In genomic region chr10:88992945-88993537, GRCh38 we compare ENCODE assay signal across 9 cellular contexts. TPM values are rescaled to one million over a fixed set of nuclear protein-coding genes. Genes with fewer than 3 reads are reported as not detected.
DNase-seq lines count a peak whose midpoint lies in the region; ATAC-seq, FAIRE-seq and TF ChIP-seq lines count a peak whose summit lies in the region.
"Had no signal": no experiment of that assay in that cellular context is flagged by ENCODE, and none has a peak within 500 bp of the region (broad histone marks: within the 10 kb centered on the region; RNA-seq: fewer than 3 reads in every experiment).

No MANE protein-coding gene starts in this region.

- peaks cover 5% of the 10 kb centered on the region for H3K27me3 Mint-ChIP-seq in activated naive CD4-positive, alpha-beta T cell treated with anti-CD3 and anti-CD28 coated beads, Interleukin-2, amount 10 ng/mL, durations not matched to agents 7 days and 5 days

- in situ Hi-C loops in transverse colon (cut with MboI; ENCODE audit: low pct_ligation_motif_present in 1 of 4, low pct_unique_long_range_greater_than_20kb in 1 of 4, low sequenced_read_pairs in 3 of 4) = no loop called here

- peaks cover 37% of the 10 kb centered on the region for H3K4me1 ChIP-seq in keratinocyte (ENCODE audit: control insufficient read depth, extremely low read depth, insufficient read depth, low read length)
- H3K4me1 ChIP-seq in transverse colon = peaks cover 12 to 75% (median 49%) of the 10 kb centered on the region in 4 donors

- H3K36me3 Mint-ChIP-seq in activated naive CD4-positive, alpha-beta T cell treated with anti-CD3 and anti-CD28 coated beads, Interleukin-2, amount 10 ng/mL, durations not matched to agents 7 days and 5 days = peaks cover 36% of the 10 kb centered on the region

- H3K4me1 Mint-ChIP-seq in activated naive CD4-positive, alpha-beta T cell treated with anti-CD3 and anti-CD28 coated beads, Interleukin-2, amount 10 ng/mL, durations not matched to agents 7 days and 5 days = peaks cover 79% of the 10 kb centered on the region

- H3K9me3 Mint-ChIP-seq in activated naive CD4-positive, alpha-beta T cell treated with anti-CD3 and anti-CD28 coated beads, Interleukin-2, amount 10 ng/mL, durations not matched to agents 7 days and 5 days = peaks cover under 1% of the 10 kb centered on the region

- no peak for FAIRE-seq in keratinocyte (lab: Jason Lieb, UNC)

- H3K27ac Mint-ChIP-seq in activated naive CD4-positive, alpha-beta T cell treated with anti-CD3 and anti-CD28 coated beads, Interleukin-2, amount 10 ng/mL, durations not matched to agents 7 days and 5 days = peak overlapping the region; percentile 63

- H3K36me3 ChIP-seq in keratinocyte (ENCODE audit: control insufficient read depth in 2 of 2, extremely low read depth in 1 of 2, insufficient read depth in 2 of 2, low read length in 2 of 2) (no peaks in the 10 kb centered on the region), transverse colon (no peaks in the 10 kb centered on the region)

- no peak overlapping the region for H2AFZ ChIP-seq in keratinocyte (ENCODE audit: control insufficient read depth, low read length)

- no peak for TF ChIP-seq EP300 in transverse colon (IDR thresholded peaks at IDR 0.05; ENCODE audit: low read depth)

- whole genome bisulfite sequencing in transverse colon (ENCODE audit: low coverage in 1 of 2), 2 donors = 28 to 39% methylated on average over 2 to 3 of the region's 3 CpGs

- H3K9me3 ChIP-seq in keratinocyte (ENCODE audit: control insufficient read depth, low read depth, low read length) (no peaks in the 10 kb centered on the region), transverse colon (no peaks in the 10 kb centered on the region)

- peak overlapping the region; percentile 64 to 96 (median 89) for H3K4me3 ChIP-seq in keratinocyte (ENCODE audit: control insufficient read depth in 2 of 3, extremely low read depth in 1 of 3, insufficient read depth in 2 of 3, low read depth in 1 of 3, low read length in 3 of 3)
- H3K4me3 ChIP-seq in transverse colon = peak overlapping the region in 3 of 4 donors; percentile 54 to 89 (median 65)

- intact Hi-C loops in transverse colon (cut with DNase I; ENCODE audit: low total_unique reads) = loop anchor here (10.0 kb wide), 2 partner anchors 158 to 302 kb away; no protein-coding TSS in a partner anchor

- H3K4me3 Mint-ChIP-seq in activated naive CD4-positive, alpha-beta T cell treated with anti-CD3 and anti-CD28 coated beads, Interleukin-2, amount 10 ng/mL, durations not matched to agents 7 days and 5 days = peak overlapping the region; percentile 64

- peaks cover 52% of the 10 kb centered on the region for H3K79me2 ChIP-seq in keratinocyte (ENCODE audit: control insufficient read depth, insufficient read depth, low read length)

- TF ChIP-seq POLR2A in transverse colon (IDR thresholded peaks at IDR 0.05) = no peak

- H4K20me1 ChIP-seq in keratinocyte (ENCODE audit: control insufficient read depth, extremely low read depth, insufficient read depth, low read length) = no peaks in the 10 kb centered on the region

- TF ChIP-seq CTCF in keratinocyte (optimal IDR thresholded peaks at IDR 0.05 in 1 of 3, IDR thresholded peaks at IDR 0.05 in 1 of 3, conservative IDR thresholded peaks at IDR 0.05 in 1 of 3; ENCODE audit: extremely low read depth in 1 of 3, insufficient read depth in 2 of 3, low read length in 3 of 3) (no peak), transverse colon (IDR thresholded peaks at IDR 0.05) (no peak)

- dilution Hi-C loops in keratinocyte (cut with MboI; ENCODE audit: extremely low pct_ligation_motif_present, low sequenced_read_pairs) = no loop called here

- no peak for ATAC-seq in GM18861 (IDR thresholded peaks at IDR 0.05; ENCODE audit: unreplicated experiment)

- H3K27ac ChIP-seq in keratinocyte (ENCODE audit: control insufficient read depth, insufficient read depth, low read length) (peak overlapping the region; percentile 98), transverse colon (peak overlapping the region; percentile 91 to 97 (median 96))

- H3K9me1 ChIP-seq in keratinocyte (ENCODE audit: control insufficient read depth, extremely low read depth, insufficient read depth, low read length) = no peaks in the 10 kb centered on the region

- H3K27me3 ChIP-seq in keratinocyte (ENCODE audit: control insufficient read depth, extremely low read depth, insufficient read depth, low read length) (no peaks in the 10 kb centered on the region), transverse colon (no peaks in the 10 kb centered on the region)

- CTCF ChIA-PET in activated naive CD4-positive, alpha-beta T cell treated with anti-CD3 and anti-CD28 coated beads, Interleukin-2, amount 10 ng/mL, durations not matched to agents 7 days and 5 days (lab: Charles Lee) = interaction anchor here (0.5 to 5.2 kb wide), 6 partner anchors 8 to 225 kb away, joined by 3 to 30 read pairs (median 4); no protein-coding TSS in a partner anchor

- DNase-seq in activated naive CD4-positive, alpha-beta T cell treated with Interleukin-2 at 50 U/mL for 16 hours = peak; percentile 24
- DNase-seq in activated naive CD4-positive, alpha-beta T cell (lab: John Stamatoyannopoulos, UW) = no peak
- no peak for DNase-seq in activated naive CD4-positive, alpha-beta T cell treated with anti-CD3 and anti-CD28 coated beads, Interleukin-2, amount 10 ng/mL, durations not matched to agents 7 days and 5 days
- DNase-seq in keratinocyte (ENCODE audit: low read depth, low spot score) (no peak), transverse colon (no peak), NCI-H82 (lab: John Stamatoyannopoulos, UW) (no peak), NCI-H748 (lab: John Stamatoyannopoulos, UW; ENCODE audit: unreplicated experiment) (no peak)
- DNase-seq: DMS79 treated with DMSO at 0.1 percent for 48 hours had no signal

- H3K4me2 ChIP-seq in keratinocyte (ENCODE audit: control insufficient read depth, extremely low read depth, insufficient read depth, low read depth, low read length) = peak overlapping the region; percentile 98

- H3K9ac ChIP-seq in keratinocyte (ENCODE audit: control insufficient read depth, extremely low read depth, insufficient read depth, low read length) = peak overlapping the region; percentile 96

RNA-seq across cellular contexts. Expression of gene FAS, which starts 2.4 kb away (rescaled TPM):
- 31.4 to 44.8 TPM (median 32.5 TPM) in 3 replicates for polyA plus RNA-seq in keratinocyte
- polyA plus RNA-seq in keratinocyte (2011; ENCODE audit: low read depth) = 17.5 TPM
- polyA plus RNA-seq in keratinocyte (2011; cell fraction: cytosol; rRNA removed) = 19.6 and 43.5 TPM in 2 replicates
- 60.0 and 82.0 TPM in 2 replicates for polyA plus RNA-seq in keratinocyte (2011; cell fraction: nucleus; rRNA removed)
- polyA plus RNA-seq in keratinocyte (2012; ENCODE audit: low replicate concordance) = 20.1 and 21.0 TPM in 2 replicates
- polyA minus RNA-seq in keratinocyte = 3.7 to 38.8 TPM (median 26.8 TPM) in 3 replicates
- 30.3 TPM for polyA minus RNA-seq in keratinocyte (2011; cell fraction: cytosol; rRNA and poly(A)+ RNA removed)
- 28.5 and 58.2 TPM in 2 replicates for polyA minus RNA-seq in keratinocyte (2011; cell fraction: nucleus; rRNA and poly(A)+ RNA removed)
- total RNA-seq in transverse colon = 10 to 100 TPM in 3 of 4 donors, 1 to 10 TPM in 1; 9.0 to 58.5 (median 53.6) TPM

RNA-seq across cellular contexts. Expression of gene ACTA2, which starts 40.5 kb away (rescaled TPM):
- polyA plus RNA-seq in keratinocyte = 3.0 to 9.3 TPM (median 3.7 TPM) in 3 replicates
- 4.7 TPM for polyA plus RNA-seq in keratinocyte (2011; ENCODE audit: low read depth)
- 12.4 and 13.2 TPM in 2 replicates for polyA plus RNA-seq in keratinocyte (2011; cell fraction: cytosol; rRNA removed)
- 8.5 and 11.8 TPM in 2 replicates for polyA plus RNA-seq in keratinocyte (2011; cell fraction: nucleus; rRNA removed)
- 10.9 and 14.3 TPM in 2 replicates for polyA plus RNA-seq in keratinocyte (2012; ENCODE audit: low replicate concordance)
- 6.2 to 12.6 TPM (median 8.3 TPM) in 3 replicates for polyA minus RNA-seq in keratinocyte
- 10.4 TPM for polyA minus RNA-seq in keratinocyte (2011; cell fraction: cytosol; rRNA and poly(A)+ RNA removed)
- 4.1 and 6.2 TPM in 2 replicates for polyA minus RNA-seq in keratinocyte (2011; cell fraction: nucleus; rRNA and poly(A)+ RNA removed)
- total RNA-seq in transverse colon = 1,000 to 10,000 TPM in 1 of 4 donors, 100 to 1,000 TPM in 3; 403 to 1,827 (median 457) TPM
